ENCODE assay signal across 8 cellular contexts in genomic region chr7:142412551-142413193, GRCh38.
DNase-seq lines count a peak whose midpoint lies in the region; ATAC-seq and TF ChIP-seq lines count a peak whose summit lies in the region.

No MANE protein-coding gene starts in this region.

- peak; percentile 74 for DNase-seq in activated effector memory CD4-positive, alpha-beta T cell treated with anti-CD3 and anti-CD28 coated beads, Interleukin-2, amount 50 U/mL, for 16 hours
- DNase-seq in activated effector memory CD4-positive, alpha-beta T cell treated with Interleukin-2 at 50 U/mL for 16 hours, result no peak
- DNase-seq in GM23338 (ENCODE audit: low spot score) (peak; percentile 92), fibroblast of villous mesenchyme (ENCODE audit: low read depth) (peak; percentile 56), spleen (no peak), NK-92 (lab: John Stamatoyannopoulos, UW; ENCODE audit: unreplicated experiment) (no peak)
- peak; percentile 79 for DNase-seq in activated CD4-positive, alpha-beta T cell treated with anti-CD3 and anti-CD28 coated beads, Interleukin-2, amount 10 ng/mL, durations not matched to agents 24 days and 14 days

- H3F3A ChIP-seq in GM23338 (replicated peaks; ENCODE audit: low read depth), result no peaks in the 10 kb centered on the region

- no peaks in the 10 kb centered on the region for H3K79me2 ChIP-seq in GM23338 (replicated peaks; ENCODE audit: insufficient read depth)

- no peaks in the 10 kb centered on the region for H3K9me2 ChIP-seq in GM23338 (ENCODE audit: insufficient read depth)

- peak; percentile 93 to 96 for TF ChIP-seq CTCF in GM23338 (conservative IDR thresholded peaks at IDR 0.05; ENCODE audit: low read depth in 2 of 2)
- peak; percentile 82 for TF ChIP-seq CTCF in fibroblast of villous mesenchyme (IDR thresholded peaks at IDR 0.05; ENCODE audit: insufficient read depth, low read depth, low read length)
- TF ChIP-seq CTCF in spleen (IDR thresholded peaks at IDR 0.05 in 8 of 11, conservative IDR thresholded peaks at IDR 0.05 in 3 of 11), result peak in 8 of 11 experiments; percentile 11 to 62 (median 48)

- no peak overlapping the region for H3K4me3 ChIP-seq in GM23338
- no peak overlapping the region for H3K4me3 ChIP-seq in fibroblast of villous mesenchyme (ENCODE audit: low read depth, low read length)
- no peak overlapping the region for H3K4me3 ChIP-seq in spleen

- peaks cover 10% of the 10 kb centered on the region for H3K4me1 Mint-ChIP-seq in GM23338
- peaks cover 7% of the 10 kb centered on the region for H3K4me1 Mint-ChIP-seq in activated CD4-positive, alpha-beta T cell treated with anti-CD3 and anti-CD28 coated beads, Interleukin-2, amount 10 ng/mL, durations not matched to agents 24 days and 14 days

- no peaks in the 10 kb centered on the region for H3K27me3 Mint-ChIP-seq in GM23338 (ENCODE audit: insufficient read depth, low read depth, poor library complexity)
- no peaks in the 10 kb centered on the region for H3K27me3 Mint-ChIP-seq in activated CD4-positive, alpha-beta T cell treated with anti-CD3 and anti-CD28 coated beads, Interleukin-2, amount 10 ng/mL, durations not matched to agents 24 days and 14 days

- intact Hi-C loops in activated CD4-positive, alpha-beta T cell treated with anti-CD3 and anti-CD28 coated beads, Interleukin-2, amount 10 ng/mL, durations not matched to agents 24 days and 14 days (cut with micrococcal nuclease), result no loop called here
- intact Hi-C loops in spleen (cut with DNase I; ENCODE audit: low total_unique reads), result no loop called here

- peak overlapping the region; percentile 54 for H2AFZ ChIP-seq in GM23338

- H3K9me3 ChIP-seq in KOPT-K1 (ENCODE audit: insufficient read depth, low read length, poor library complexity, severe bottlenecking), result no peaks in the 10 kb centered on the region
- no peaks in the 10 kb centered on the region for H3K9me3 ChIP-seq in spleen

- H3K4me2 ChIP-seq in GM23338, result no peak overlapping the region

- H3K27me3 ChIP-seq in GM23338 (ENCODE audit: insufficient read depth) (no peaks in the 10 kb centered on the region), spleen (replicated peaks in 1 of 7) (no peaks in the 10 kb centered on the region)

- 58 to 75% (median 70%) methylated on average over 2 of the region's 2 CpGs for WGBS in spleen, 5 donors

- no peak overlapping the region for H3K27ac ChIP-seq in GM23338 (ENCODE audit: low read depth)
- peak overlapping the region; percentile 44 for H3K27ac ChIP-seq in KOPT-K1 (ENCODE audit: low read depth, low read length, poor library complexity, severe bottlenecking)
- no peak overlapping the region for H3K27ac ChIP-seq in spleen

- no peaks in the 10 kb centered on the region; the same call in 2 of the 3 replicates for H3K9me3 Mint-ChIP-seq in GM23338
- H3K9me3 Mint-ChIP-seq in activated CD4-positive, alpha-beta T cell treated with anti-CD3 and anti-CD28 coated beads, Interleukin-2, amount 10 ng/mL, durations not matched to agents 24 days and 14 days, result no peaks in the 10 kb centered on the region

- no peak for TF ChIP-seq POLR2A in spleen (IDR thresholded peaks at IDR 0.05)

- H3K36me3 ChIP-seq in GM23338 (ENCODE audit: insufficient read depth) (no peaks in the 10 kb centered on the region), KOPT-K1 (ENCODE audit: insufficient read depth, low read length) (no peaks in the 10 kb centered on the region), spleen (no peaks in the 10 kb centered on the region)

- H3K36me3 Mint-ChIP-seq in GM23338 (ENCODE audit: low read depth), result no peaks in the 10 kb centered on the region
- H3K36me3 Mint-ChIP-seq in activated CD4-positive, alpha-beta T cell treated with anti-CD3 and anti-CD28 coated beads, Interleukin-2, amount 10 ng/mL, durations not matched to agents 24 days and 14 days (ENCODE audit: low read depth), result no peaks in the 10 kb centered on the region

- H3K4me3 Mint-ChIP-seq in GM23338, result no peak overlapping the region
- H3K4me3 Mint-ChIP-seq in activated CD4-positive, alpha-beta T cell treated with anti-CD3 and anti-CD28 coated beads, Interleukin-2, amount 10 ng/mL, durations not matched to agents 24 days and 14 days, result no peak overlapping the region

- H3K4me1 ChIP-seq in GM23338 (ENCODE audit: insufficient read depth) (peaks cover 3% of the 10 kb centered on the region; the same call in 1 of the 2 replicates), spleen (no peaks in the 10 kb centered on the region)

- peak; percentile 91 for ATAC-seq in GM23338

- peak overlapping the region; percentile 85 for H3K27ac Mint-ChIP-seq in GM23338
- no peak overlapping the region for H3K27ac Mint-ChIP-seq in activated CD4-positive, alpha-beta T cell treated with anti-CD3 and anti-CD28 coated beads, Interleukin-2, amount 10 ng/mL, durations not matched to agents 24 days and 14 days

- H4K20me1 ChIP-seq in GM23338 (replicated peaks; ENCODE audit: insufficient read depth), result no peaks in the 10 kb centered on the region

TF ChIP-seq in GM23338, 12 proteins besides CTCF, POLR2A, EP300 and RAD21 (continues in another document):
- TF ChIP-seq EZH2 (IDR thresholded peaks at IDR 0.05; ENCODE audit: low read depth, unreplicated experiment) (no peak), POLR2AphosphoS5 (IDR thresholded peaks at IDR 0.05; ENCODE audit: low read depth) (no peak), JUNB (IDR thresholded peaks at IDR 0.05; ENCODE audit: unreplicated experiment) (no peak), ZNF114 (CRISPR knock-in tag; IDR thresholded peaks at IDR 0.05) (no peak), NANOG (IDR thresholded peaks at IDR 0.05; ENCODE audit: borderline replicate concordance) (no peak), STAT1 (IDR thresholded peaks at IDR 0.05; ENCODE audit: unreplicated experiment) (no peak), ZNF331 (CRISPR knock-in tag; IDR thresholded peaks at IDR 0.05; ENCODE audit: low read depth) (no peak), CREB1 (CRISPR knock-in tag; IDR thresholded peaks at IDR 0.05; ENCODE audit: low read depth) (no peak), EZH2phosphoT487 (IDR thresholded peaks at IDR 0.05; ENCODE audit: unreplicated experiment) (no peak)
- TF ChIP-seq, protein P1, sequence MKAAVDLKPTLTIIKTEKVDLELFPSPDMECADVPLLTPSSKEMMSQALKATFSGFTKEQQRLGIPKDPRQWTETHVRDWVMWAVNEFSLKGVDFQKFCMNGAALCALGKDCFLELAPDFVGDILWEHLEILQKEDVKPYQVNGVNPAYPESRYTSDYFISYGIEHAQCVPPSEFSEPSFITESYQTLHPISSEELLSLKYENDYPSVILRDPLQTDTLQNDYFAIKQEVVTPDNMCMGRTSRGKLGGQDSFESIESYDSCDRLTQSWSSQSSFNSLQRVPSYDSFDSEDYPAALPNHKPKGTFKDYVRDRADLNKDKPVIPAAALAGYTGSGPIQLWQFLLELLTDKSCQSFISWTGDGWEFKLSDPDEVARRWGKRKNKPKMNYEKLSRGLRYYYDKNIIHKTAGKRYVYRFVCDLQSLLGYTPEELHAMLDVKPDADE (IDR thresholded peaks at IDR 0.05), result no peak
- TF ChIP-seq, protein P2, sequence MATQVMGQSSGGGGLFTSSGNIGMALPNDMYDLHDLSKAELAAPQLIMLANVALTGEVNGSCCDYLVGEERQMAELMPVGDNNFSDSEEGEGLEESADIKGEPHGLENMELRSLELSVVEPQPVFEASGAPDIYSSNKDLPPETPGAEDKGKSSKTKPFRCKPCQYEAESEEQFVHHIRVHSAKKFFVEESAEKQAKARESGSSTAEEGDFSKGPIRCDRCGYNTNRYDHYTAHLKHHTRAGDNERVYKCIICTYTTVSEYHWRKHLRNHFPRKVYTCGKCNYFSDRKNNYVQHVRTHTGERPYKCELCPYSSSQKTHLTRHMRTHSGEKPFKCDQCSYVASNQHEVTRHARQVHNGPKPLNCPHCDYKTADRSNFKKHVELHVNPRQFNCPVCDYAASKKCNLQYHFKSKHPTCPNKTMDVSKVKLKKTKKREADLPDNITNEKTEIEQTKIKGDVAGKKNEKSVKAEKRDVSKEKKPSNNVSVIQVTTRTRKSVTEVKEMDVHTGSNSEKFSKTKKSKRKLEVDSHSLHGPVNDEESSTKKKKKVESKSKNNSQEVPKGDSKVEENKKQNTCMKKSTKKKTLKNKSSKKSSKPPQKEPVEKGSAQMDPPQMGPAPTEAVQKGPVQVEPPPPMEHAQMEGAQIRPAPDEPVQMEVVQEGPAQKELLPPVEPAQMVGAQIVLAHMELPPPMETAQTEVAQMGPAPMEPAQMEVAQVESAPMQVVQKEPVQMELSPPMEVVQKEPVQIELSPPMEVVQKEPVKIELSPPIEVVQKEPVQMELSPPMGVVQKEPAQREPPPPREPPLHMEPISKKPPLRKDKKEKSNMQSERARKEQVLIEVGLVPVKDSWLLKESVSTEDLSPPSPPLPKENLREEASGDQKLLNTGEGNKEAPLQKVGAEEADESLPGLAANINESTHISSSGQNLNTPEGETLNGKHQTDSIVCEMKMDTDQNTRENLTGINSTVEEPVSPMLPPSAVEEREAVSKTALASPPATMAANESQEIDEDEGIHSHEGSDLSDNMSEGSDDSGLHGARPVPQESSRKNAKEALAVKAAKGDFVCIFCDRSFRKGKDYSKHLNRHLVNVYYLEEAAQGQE (IDR thresholded peaks at IDR 0.05; ENCODE audit: unreplicated experiment), result no peak

Comparison
In these comparisons a context has a peak if more than half of its experiments do, and no peak if none do; other contexts are left out.
1. DNase-seq: peak in activated effector memory CD4-positive, alpha-beta T cell treated with anti-CD3 and anti-CD28 coated beads, Interleukin-2, amount 50 U/mL, for 16 hours (single experiment), GM23338 (single experiment), activated CD4-positive, alpha-beta T cell treated with anti-CD3 and anti-CD28 coated beads, Interleukin-2, amount 10 ng/mL, durations not matched to agents 24 days and 14 days (single experiment) and fibroblast of villous mesenchyme (single experiment); none in activated effector memory CD4-positive, alpha-beta T cell treated with Interleukin-2 at 50 U/mL for 16 hours (single experiment), spleen (single experiment) and NK-92 (single experiment).
2. Peak in every context shown above with its lines, with median percentiles within 50 percentile points of each other: CTCF ChIP-seq.